ENCODE assay signal across 11 cellular contexts in the genomic region with DNA sequence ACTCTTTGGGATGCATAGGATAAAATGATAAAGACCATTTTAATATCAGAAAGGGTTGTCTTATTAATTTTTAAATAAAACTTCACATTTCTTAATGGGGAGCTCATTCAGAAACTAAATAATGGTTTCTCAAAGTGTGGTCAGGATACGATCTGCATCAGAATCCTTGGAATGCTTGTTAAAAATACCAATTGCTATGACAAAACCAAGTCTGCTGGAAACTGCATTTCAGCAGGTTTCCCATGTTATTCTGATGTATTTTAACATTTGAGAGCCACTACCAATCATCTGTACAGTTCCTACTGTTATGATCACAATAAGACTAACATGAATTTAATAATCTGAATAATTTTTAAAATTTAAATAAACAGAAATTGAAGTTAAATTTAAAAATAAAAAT.
DNase-seq lines count a peak whose midpoint lies in the region; ATAC-seq and TF ChIP-seq lines count a peak whose summit lies in the region.
"Had no signal": no experiment of that assay in that cellular context is flagged by ENCODE, and none has a peak within 500 bp of the region (broad histone marks: within the 10 kb centered on the region; RNA-seq: fewer than 3 reads in every experiment).

No MANE protein-coding gene starts in this region.

- no peaks in the 10 kb centered on the region for H3K9me3 ChIP-seq in ES-I3 (ENCODE audit: control insufficient read depth, insufficient read depth, low read length)
- H3K9me3 ChIP-seq in Panc1 (ENCODE audit: control insufficient read depth, insufficient read depth, low read depth, low read length): no peaks in the 10 kb centered on the region

- H3K27ac Mint-ChIP-seq in osteocyte (ENCODE audit: unreplicated experiment): peak overlapping the region; percentile 92
- H3K27ac Mint-ChIP-seq: activated naive CD8-positive, alpha-beta T cell had no signal

- peaks cover 50% of the 10 kb centered on the region for H3K4me1 Mint-ChIP-seq in osteocyte (ENCODE audit: unreplicated experiment)

- H3K4me1 ChIP-seq in ES-I3 (ENCODE audit: insufficient read depth, low read length) (peaks cover 23% of the 10 kb centered on the region), Panc1 (ENCODE audit: control insufficient read depth, insufficient read depth, low read length) (peaks cover 8% of the 10 kb centered on the region)

- ATAC-seq in Panc1 (no peak), GM21447 (IDR thresholded peaks at IDR 0.05; ENCODE audit: unreplicated experiment) (no peak), Right ventricle myocardium superior (ENCODE audit: poor library complexity) (no peak)

- H3K36me3 Mint-ChIP-seq in osteocyte (ENCODE audit: unreplicated experiment): peaks cover 5% of the 10 kb centered on the region

- in situ Hi-C loops in Panc1 (cut with HindIII; ENCODE audit: low pct_unique_long_range_greater_than_20kb, low sequenced_read_pairs): no loop called here

- peaks cover 16% of the 10 kb centered on the region for H3K36me3 ChIP-seq in ES-I3 (ENCODE audit: insufficient read depth, low read length)
- H3K36me3 ChIP-seq in Panc1 (ENCODE audit: control insufficient read depth, insufficient read depth, low read length): no peaks in the 10 kb centered on the region

- peak overlapping the region; percentile 59; the same call in 1 of the 2 replicates for H3K27ac ChIP-seq in Panc1 (ENCODE audit: low read length)

- no peak for TF ChIP-seq CTCF in Panc1 (IDR thresholded peaks at IDR 0.05)
- no peak for TF ChIP-seq CTCF in osteocyte (IDR thresholded peaks at IDR 0.05)

- H3K9ac ChIP-seq in ES-I3 (ENCODE audit: low read depth, low read length): peak overlapping the region; percentile 26; the same call in 1 of the 2 replicates

- DNase-seq in Panc1 (ENCODE audit: low read depth, low spot score): no peak
- DNase-seq in epidermal melanocyte (ENCODE audit: insufficient read length, low spot score): peak; percentile 43
- DNase-seq in osteocyte (ENCODE audit: extremely low spot score, unreplicated experiment): no peak
- no peak for DNase-seq in SIG-M5 (lab: John Stamatoyannopoulos, UW)
- no peak for DNase-seq in NCI-H774 (lab: John Stamatoyannopoulos, UW)
- no peak for DNase-seq in Right ventricle myocardium superior
- DNase-seq: NCI-H1930, T-helper 2 cell had no signal

- intact Hi-C loops in Panc1 (cut with micrococcal nuclease; ENCODE audit: unreplicated experiment): no loop called here
- intact Hi-C loops in Right ventricle myocardium superior (cut with DNase I): no loop called here

- H3K27me3 Mint-ChIP-seq in osteocyte (ENCODE audit: unreplicated experiment): no peaks in the 10 kb centered on the region

- H3K9me3 Mint-ChIP-seq in osteocyte (ENCODE audit: unreplicated experiment): no peaks in the 10 kb centered on the region

- no TSS peak for BruUV-seq in Panc1 (replicated peaks; lab: Mats Ljungman, UMichigan)

- H3K4me3 ChIP-seq in Panc1 (ENCODE audit: low read depth in 2 of 2, low read length in 2 of 2): no peak overlapping the region

- H3K4me3 Mint-ChIP-seq in osteocyte (ENCODE audit: unreplicated experiment): peak overlapping the region; percentile 53
- H3K4me3 Mint-ChIP-seq: activated naive CD8-positive, alpha-beta T cell had no signal

- CTCF ChIA-PET in Panc1 (lab: Charles Lee): no interaction called here

- H3K27me3 ChIP-seq in Panc1 (ENCODE audit: control insufficient read depth, insufficient read depth, low read length): no peaks in the 10 kb centered on the region

- POLR2A ChIA-PET in Panc1 (lab: Charles Lee): no interaction called here
